ENCODE assay signal across 8 cellular contexts in genomic region chr1:112722601-112723510, GRCh38. TPM values are rescaled to one million over a fixed set of nuclear protein-coding genes. Genes with fewer than 3 reads are reported as not detected.
DNase-seq lines count a peak whose midpoint lies in the region; FAIRE-seq and TF ChIP-seq lines count a peak whose summit lies in the region.

No MANE protein-coding gene starts in this region.

- H3K36me3 ChIP-seq in vagina (no peaks in the 10 kb centered on the region), MG63 (no peaks in the 10 kb centered on the region), adrenal gland (replicated peaks in 1 of 2) (no peaks in the 10 kb centered on the region)

- DNase-seq in stimulated activated CD4-positive, alpha-beta T cell treated with anti-CD3 and anti-CD28 coated beads, Interleukin-4, amount 100 ng/mL, for 24 hours = peak; percentile 38
- no peak for DNase-seq in stimulated activated CD4-positive, alpha-beta T cell treated with anti-CD3 and anti-CD28 coated beads, Interleukin-2, amount 100 ng/mL, for 48 hours
- DNase-seq in activated naive CD4-positive, alpha-beta T cell treated with anti-CD3 and anti-CD28 coated beads, Interleukin-2, amount 10 ng/mL, durations not matched to agents 7 days and 5 days = no peak
- DNase-seq in islet precursor cell = peak; percentile 85
- DNase-seq in vagina (ENCODE audit: extremely low spot score in 2 of 2) = peak in 1 of 2 donors; percentile 85
- DNase-seq in MG63 = no peak
- DNase-seq in adrenal gland = no peak
- DNase-seq in HTR-8/SVneo (ENCODE audit: insufficient read length, low spot score) = no peak

- WGBS in adrenal gland, 4 donors = 29 to 41% (median 36%) methylated on average over 9 to 35 of the region's 35 CpGs

- H3K4me3 Mint-ChIP-seq in activated naive CD4-positive, alpha-beta T cell treated with anti-CD3 and anti-CD28 coated beads, Interleukin-2, amount 10 ng/mL, durations not matched to agents 7 days and 5 days = peak overlapping the region; percentile 37

- H3K4me1 ChIP-seq in vagina (peaks cover 23% of the 10 kb centered on the region), adrenal gland (replicated peaks in 1 of 2) (peaks cover 0 to 9% of the 10 kb centered on the region in 2 donors)

- H3K4me3 ChIP-seq in vagina = peak overlapping the region; percentile 23 to 41
- no peak overlapping the region for H3K4me3 ChIP-seq in MG63
- peak overlapping the region in 1 of 4 donors; percentile 38 for H3K4me3 ChIP-seq in adrenal gland

- H3K27ac Mint-ChIP-seq in activated naive CD4-positive, alpha-beta T cell treated with anti-CD3 and anti-CD28 coated beads, Interleukin-2, amount 10 ng/mL, durations not matched to agents 7 days and 5 days = no peak overlapping the region

- intact Hi-C loops in vagina (cut with DNase I) (loop anchor here (10.0 kb wide), 1 partner anchor 322 kb away; no protein-coding TSS in a partner anchor), adrenal gland (cut with DNase I) (loop anchor here in 1 of 2 donors (10.0 kb wide), 1 partner anchor 322 kb away; no protein-coding TSS in a partner anchor)

- H3K36me3 Mint-ChIP-seq in activated naive CD4-positive, alpha-beta T cell treated with anti-CD3 and anti-CD28 coated beads, Interleukin-2, amount 10 ng/mL, durations not matched to agents 7 days and 5 days = no peaks in the 10 kb centered on the region

- FAIRE-seq in HTR-8/SVneo (lab: Jason Lieb, UNC) = no peak

- H3K9me3 ChIP-seq in vagina (no peaks in the 10 kb centered on the region), MG63 (no peaks in the 10 kb centered on the region), adrenal gland (replicated peaks in 1 of 3) (no peaks in the 10 kb centered on the region)

- no peak for TF ChIP-seq CTCF in vagina (IDR thresholded peaks at IDR 0.05)
- no peak for TF ChIP-seq CTCF in adrenal gland (IDR thresholded peaks at IDR 0.05)

- no peaks in the 10 kb centered on the region for H3K9me3 Mint-ChIP-seq in activated naive CD4-positive, alpha-beta T cell treated with anti-CD3 and anti-CD28 coated beads, Interleukin-2, amount 10 ng/mL, durations not matched to agents 7 days and 5 days

- no peak for TF ChIP-seq POLR2A in vagina (IDR thresholded peaks at IDR 0.05)
- no peak for TF ChIP-seq POLR2A in adrenal gland (IDR thresholded peaks at IDR 0.05)

- H3K4me1 Mint-ChIP-seq in activated naive CD4-positive, alpha-beta T cell treated with anti-CD3 and anti-CD28 coated beads, Interleukin-2, amount 10 ng/mL, durations not matched to agents 7 days and 5 days = peaks cover 20% of the 10 kb centered on the region

- peak overlapping the region; percentile 54 for H3K27ac ChIP-seq in vagina
- H3K27ac ChIP-seq in adrenal gland = no peak overlapping the region

- H3K27me3 Mint-ChIP-seq in activated naive CD4-positive, alpha-beta T cell treated with anti-CD3 and anti-CD28 coated beads, Interleukin-2, amount 10 ng/mL, durations not matched to agents 7 days and 5 days = peaks cover 55% of the 10 kb centered on the region

- CTCF ChIA-PET in activated naive CD4-positive, alpha-beta T cell treated with anti-CD3 and anti-CD28 coated beads, Interleukin-2, amount 10 ng/mL, durations not matched to agents 7 days and 5 days (lab: Charles Lee) = interaction anchor here (10.6 kb wide), 1 partner anchor 80 kb away, joined by 224 read pairs; no protein-coding TSS in a partner anchor

- H3K27me3 ChIP-seq in vagina (no peaks in the 10 kb centered on the region), MG63 (no peaks in the 10 kb centered on the region), adrenal gland (no peaks in the 10 kb centered on the region)

RNA-seq across cellular contexts. Expression of gene PPM1J, which starts 7.7 kb away (rescaled TPM):
- total RNA-seq in vagina (7.9 TPM), adrenal gland (1 to 10 TPM in 3 of 8 donors, under 1 TPM in 4, not detected in 1; 0.31 to 4.7 (median 0.61) TPM)
- 2.4 and 2.7 TPM in 2 replicates for total RNA-seq in MG63 (2014; rRNA removed; shearing (Covaris generic); ENCODE audit: low replicate concordance)
- polyA plus RNA-seq in adrenal gland = 1 to 10 TPM; 1.7 to 5.1 (median 2.7) TPM

RNA-seq across cellular contexts. Expression of gene RHOC, which starts 15.9 kb away (rescaled TPM):
- total RNA-seq in vagina (251 TPM), adrenal gland (100 to 1,000 TPM; 191 to 374 (median 235) TPM)
- total RNA-seq in MG63 (2014; rRNA removed; shearing (Covaris generic); ENCODE audit: low replicate concordance) = 568 and 693 TPM in 2 replicates
- polyA plus RNA-seq in adrenal gland = 100 to 1,000 TPM; 186 to 242 (median 238) TPM

RNA-seq across cellular contexts. Expression of gene MOV10, which starts 48.4 kb away (rescaled TPM):
- 53.0 TPM for total RNA-seq in vagina
- 25.6 and 39.7 TPM in 2 replicates for total RNA-seq in MG63 (2014; rRNA removed; shearing (Covaris generic); ENCODE audit: low replicate concordance)
- 10 to 100 TPM; 39.1 to 86.7 (median 58.1) TPM for total RNA-seq in adrenal gland
- polyA plus RNA-seq in adrenal gland = 100 to 1,000 TPM in 2 of 3 donors, 10 to 100 TPM in 1; 43.7 to 372 (median 242) TPM

Comparison
In these comparisons a context has a peak if more than half of its experiments do, and no peak if none do; other contexts are left out.
1. DNase-seq: peak in stimulated activated CD4-positive, alpha-beta T cell treated with anti-CD3 and anti-CD28 coated beads, Interleukin-4, amount 100 ng/mL, for 24 hours (single experiment) and islet precursor cell (single experiment); none in stimulated activated CD4-positive, alpha-beta T cell treated with anti-CD3 and anti-CD28 coated beads, Interleukin-2, amount 100 ng/mL, for 48 hours (0 of 2), activated naive CD4-positive, alpha-beta T cell treated with anti-CD3 and anti-CD28 coated beads, Interleukin-2, amount 10 ng/mL, durations not matched to agents 7 days and 5 days (single experiment), MG63 (single experiment), adrenal gland (0 of 7) and HTR-8/SVneo (single experiment).